In genomic region chr10:24858908-24859270, GRCh38 we compare ENCODE assay signal across 2 cellular contexts.
TF ChIP-seq lines count a peak whose summit lies in the region.

No MANE protein-coding gene starts in this region.

TF ChIP-seq in GM23338, 12 proteins besides CTCF, POLR2A, EP300 and RAD21:
- TF ChIP-seq STAT1 (IDR thresholded peaks at IDR 0.05; ENCODE audit: unreplicated experiment) (no peak), REST (IDR thresholded peaks at IDR 0.05; ENCODE audit: unreplicated experiment) (no peak), POLR2AphosphoS5 (IDR thresholded peaks at IDR 0.05; ENCODE audit: low read depth) (no peak), JUNB (IDR thresholded peaks at IDR 0.05; ENCODE audit: unreplicated experiment) (no peak), ETS1 (IDR thresholded peaks at IDR 0.05) (no peak), CREB1 (CRISPR knock-in tag; IDR thresholded peaks at IDR 0.05; ENCODE audit: low read depth) (no peak), ZNF462 (CRISPR knock-in tag; IDR thresholded peaks at IDR 0.05) (no peak), EZH2phosphoT487 (IDR thresholded peaks at IDR 0.05; ENCODE audit: unreplicated experiment) (no peak), NANOG (IDR thresholded peaks at IDR 0.05; ENCODE audit: borderline replicate concordance) (no peak), ZNF331 (CRISPR knock-in tag; IDR thresholded peaks at IDR 0.05; ENCODE audit: low read depth) (no peak), ZNF114 (CRISPR knock-in tag; IDR thresholded peaks at IDR 0.05) (no peak), EZH2 (IDR thresholded peaks at IDR 0.05; ENCODE audit: low read depth, unreplicated experiment) (no peak)

TF ChIP-seq in H1, 55 proteins besides CTCF, POLR2A, EP300 and RAD21:
- TF ChIP-seq TAF1 (IDR thresholded peaks at IDR 0.05; ENCODE audit: low read depth, low read length) (no peak), SIN3A (conservative IDR thresholded peaks at IDR 0.05 in 1 of 2, IDR thresholded peaks at IDR 0.05 in 1 of 2; ENCODE audit: low read depth in 1 of 2, low read length in 2 of 2) (no peak), ZNF274 (IDR thresholded peaks at IDR 0.05; ENCODE audit: borderline replicate concordance, extremely low read depth, low read length) (no peak), TAF7 (optimal IDR thresholded peaks at IDR 0.05; ENCODE audit: borderline replicate concordance, low read depth, low read length) (no peak), MAX (IDR thresholded peaks at IDR 0.05) (no peak), GABPA (IDR thresholded peaks at IDR 0.05; ENCODE audit: borderline replicate concordance, insufficient read depth, low read length) (no peak), RBBP5 (IDR thresholded peaks at IDR 0.05; ENCODE audit: borderline replicate concordance, low read depth, low read length) (no peak), PHF8 (conservative IDR thresholded peaks at IDR 0.05; ENCODE audit: low read depth, low read length) (no peak), CBX5 (IDR thresholded peaks at IDR 0.05; ENCODE audit: low read depth, low read length) (no peak), FOSL1 (IDR thresholded peaks at IDR 0.05; ENCODE audit: insufficient read depth, low read depth, low read length) (no peak), CREB1 (IDR thresholded peaks at IDR 0.05) (no peak), SAP30 (IDR thresholded peaks at IDR 0.05; ENCODE audit: insufficient read depth, insufficient replicate concordance, low read length) (no peak), NANOG (IDR thresholded peaks at IDR 0.05; ENCODE audit: insufficient read depth, low read depth, low read length, poor library complexity, severe bottlenecking) (no peak), USF2 (IDR thresholded peaks at IDR 0.05; ENCODE audit: low read length) (no peak), CHD1 (IDR thresholded peaks at IDR 0.05; ENCODE audit: low read depth, low read length) (no peak), SP4 (IDR thresholded peaks at IDR 0.05; ENCODE audit: low read length) (no peak)
TF ChIP-seq in H1: peak in this region for 0.
